In genomic region chr16:8063151-8063550, GRCh38 we compare ENCODE assay signal across 23 cellular contexts.
"Had no signal": no experiment of that assay in that cellular context is flagged by ENCODE, and none has a peak within 500 bp of the region (broad histone marks: within the 10 kb centered on the region; RNA-seq: fewer than 3 reads in every experiment).

No MANE protein-coding gene starts in this region.

- H3K27ac Mint-ChIP-seq: immature natural killer cell; natural killer cell; progenitor cell of endocrine pancreas; stimulated activated effector memory CD8-positive, alpha-beta T cell treated with anti-CD3 and anti-CD28 coated beads, Interleukin-12 subunit alpha, Interleukin-12 subunit beta, amount 100 ng/mL, for 72 hours had no signal

- H3K9ac ChIP-seq: parathyroid adenoma had no signal

- H3K27ac ChIP-seq: dorsolateral prefrontal cortex, lower lobe of right lung, parathyroid adenoma, right lobe of liver, stomach, thyroid gland had no signal

- DNase-seq: dorsolateral prefrontal cortex; effector CD4-positive, alpha-beta T cell; hypothalamus; immature natural killer cell; islet precursor cell; kidney glomerular epithelial cell; left colon; left ventricle myocardium superior; lower lobe of right lung; natural killer cell; right lobe of liver; small intestine; stimulated activated CD4-positive, alpha-beta T cell treated with anti-CD3 and anti-CD28 coated beads, Interleukin-1b, Interleukin-23, amount 100 ng/mL, for 48 hours; stimulated activated CD4-positive, alpha-beta T cell treated with anti-CD3 and anti-CD28 coated beads, Interleukin-4, amount 100 ng/mL, for 24 hours; stimulated activated naive CD4-positive, alpha-beta T cell treated with Interleukin-2 at 50 U/mL for 16 hours; stomach; trophoblast cell had no signal

- H3K27me3 Mint-ChIP-seq: progenitor cell of endocrine pancreas had no signal

- H3K79me2 ChIP-seq: parathyroid adenoma had no signal

- ATAC-seq: left colon; left ventricle myocardium superior; lower lobe of right lung; natural killer cell; right lobe of liver; stimulated activated effector memory CD8-positive, alpha-beta T cell treated with anti-CD3 and anti-CD28 coated beads, Interleukin-12 subunit alpha, Interleukin-12 subunit beta, amount 100 ng/mL, for 72 hours had no signal

- H3K36me3 ChIP-seq: lower lobe of right lung, right lobe of liver, stomach, thyroid gland had no signal

- H3K4me1 ChIP-seq: lower lobe of right lung, parathyroid adenoma, right lobe of liver, stomach, thyroid gland had no signal

- FAIRE-seq: frontal cortex, small intestine had no signal

- H2AFZ ChIP-seq: parathyroid adenoma had no signal

- H3K4me3 ChIP-seq: dorsolateral prefrontal cortex, lower lobe of right lung, right lobe of liver, stomach, thyroid gland had no signal

- H3K4me3 Mint-ChIP-seq: immature natural killer cell; natural killer cell; neural crest cell; stimulated activated effector memory CD8-positive, alpha-beta T cell treated with anti-CD3 and anti-CD28 coated beads, Interleukin-12 subunit alpha, Interleukin-12 subunit beta, amount 100 ng/mL, for 72 hours had no signal

- H3K27me3 ChIP-seq: dorsolateral prefrontal cortex, right lobe of liver, stomach, thyroid gland had no signal

- H3K36me3 Mint-ChIP-seq: natural killer cell; stimulated activated effector memory CD8-positive, alpha-beta T cell treated with anti-CD3 and anti-CD28 coated beads, Interleukin-12 subunit alpha, Interleukin-12 subunit beta, amount 100 ng/mL, for 72 hours had no signal

- H3K9me3 ChIP-seq: right lobe of liver, thyroid gland had no signal

- H3K4me1 Mint-ChIP-seq: immature natural killer cell; natural killer cell; neural crest cell; stimulated activated effector memory CD8-positive, alpha-beta T cell treated with anti-CD3 and anti-CD28 coated beads, Interleukin-12 subunit alpha, Interleukin-12 subunit beta, amount 100 ng/mL, for 72 hours had no signal
